Comparison of ENCODE assay signal across 1 cellular context in genomic region chr9:121283856-121284732, GRCh38.
A peak's percentile ranks its signal among the peaks of the same experiment; 100 is the strongest.
TF ChIP-seq lines count a peak whose summit lies in the region.

No MANE protein-coding gene starts in this region.

TF ChIP-seq in K562, 482 proteins besides CTCF, POLR2A, EP300 and RAD21 (continued from another document and continues in another):
- TF ChIP-seq ZNF518B (CRISPR knock-in tag; IDR thresholded peaks at IDR 0.05) (no peak), BMI1 (IDR thresholded peaks at IDR 0.05; ENCODE audit: low read length) (no peak), NKRF (IDR thresholded peaks at IDR 0.05; ENCODE audit: borderline replicate concordance) (no peak), MBD2 (IDR thresholded peaks at IDR 0.05; ENCODE audit: borderline replicate concordance, low read depth) (no peak), TSC22D4 (tag; IDR thresholded peaks at IDR 0.05) (no peak), ZFP1 (CRISPR knock-in tag; IDR thresholded peaks at IDR 0.05) (no peak), NFIX (CRISPR knock-in tag; IDR thresholded peaks at IDR 0.05; ENCODE audit: low read depth) (no peak), NR0B1 (IDR thresholded peaks at IDR 0.05; ENCODE audit: partially characterized antibody) (no peak), ATF1 (CRISPR knock-in tag; IDR thresholded peaks at IDR 0.05) (no peak), ATF1 (tag; IDR thresholded peaks at IDR 0.05) (no peak), GATA2 (CRISPR knock-in tag; IDR thresholded peaks at IDR 0.05) (no peak), KDM2B (CRISPR knock-in tag; IDR thresholded peaks at IDR 0.05) (no peak), TCF3 (CRISPR knock-in tag; IDR thresholded peaks at IDR 0.05) (peak; percentile 61), MAFK (IDR thresholded peaks at IDR 0.05; ENCODE audit: low read length) (no peak), PREB (CRISPR knock-in tag; IDR thresholded peaks at IDR 0.05) (no peak), IRF1 (CRISPR knock-in tag; IDR thresholded peaks at IDR 0.05; ENCODE audit: borderline replicate concordance) (no peak), NONO (IDR thresholded peaks at IDR 0.05; ENCODE audit: low read depth in 2 of 2, low read length in 1 of 2) (no peak), TRIM24 (IDR thresholded peaks at IDR 0.05) (no peak), E2F4 (CRISPR knock-in tag; IDR thresholded peaks at IDR 0.05; ENCODE audit: low read depth) (no peak), ZC3H11A (IDR thresholded peaks at IDR 0.05; ENCODE audit: low read depth, low read length) (no peak), DLX4 (CRISPR knock-in tag; IDR thresholded peaks at IDR 0.05) (no peak), ARNT (IDR thresholded peaks at IDR 0.05) (no peak), MCM3 (IDR thresholded peaks at IDR 0.05) (no peak), SIN3A (IDR thresholded peaks at IDR 0.05; ENCODE audit: borderline replicate concordance in 2 of 2, control insufficient read depth in 1 of 2, low read depth in 2 of 2, low read length in 2 of 2) (no peak), MED1 (CRISPR knock-in tag; IDR thresholded peaks at IDR 0.05; ENCODE audit: borderline replicate concordance) (no peak), MCM7 (IDR thresholded peaks at IDR 0.05) (no peak), NFE2 (IDR thresholded peaks at IDR 0.05; ENCODE audit: low read depth) (peak; percentile 71), FOXJ3 (CRISPR knock-in tag; IDR thresholded peaks at IDR 0.05) (no peak), LCOR (CRISPR knock-in tag; IDR thresholded peaks at IDR 0.05) (no peak), CBX2 (IDR thresholded peaks at IDR 0.05; ENCODE audit: insufficient read depth, low read length, poor library complexity, severe bottlenecking) (no peak), TARDBP (IDR thresholded peaks at IDR 0.05) (no peak), RUNX1 (IDR thresholded peaks at IDR 0.05; ENCODE audit: low read depth) (no peak), ZNF764 (CRISPR knock-in tag; IDR thresholded peaks at IDR 0.05; ENCODE audit: low read depth) (no peak), RBM22 (IDR thresholded peaks at IDR 0.05; ENCODE audit: low read depth, low read length, poor library complexity, severe bottlenecking) (no peak), PURB (CRISPR knock-in tag; IDR thresholded peaks at IDR 0.05; ENCODE audit: low read depth) (no peak), XRCC4 (IDR thresholded peaks at IDR 0.05; ENCODE audit: extremely low read depth, insufficient read depth, insufficient read length) (no peak), SNIP1 (IDR thresholded peaks at IDR 0.05; ENCODE audit: low read depth) (no peak), KLF6 (CRISPR knock-in tag; IDR thresholded peaks at IDR 0.05; ENCODE audit: borderline replicate concordance) (no peak), TEAD1 (CRISPR knock-in tag; IDR thresholded peaks at IDR 0.05) (no peak), RNF2 (IDR thresholded peaks at IDR 0.05) (no peak), SRSF1 (IDR thresholded peaks at IDR 0.05; ENCODE audit: low read depth, low read length) (no peak), ELK1 (CRISPR knock-in tag; IDR thresholded peaks at IDR 0.05) (no peak), PHF21A (IDR thresholded peaks at IDR 0.05; ENCODE audit: borderline replicate concordance, low read depth) (peak; percentile 61; the same call in 1 of the 2 replicates), AFF4 (CRISPR knock-in tag; IDR thresholded peaks at IDR 0.05) (no peak), HBP1 (CRISPR knock-in tag; IDR thresholded peaks at IDR 0.05) (no peak), ZBTB2 (IDR thresholded peaks at IDR 0.05) (no peak), TAL1 (IDR thresholded peaks at IDR 0.05) (peak; percentile 41)
